17 cellular contexts compared by ENCODE assay signal in genomic region chr21:43988506-43989230, GRCh38.
"Had no signal": no experiment of that assay in that cellular context is flagged by ENCODE, and none has a peak within 500 bp of the region (broad histone marks: within the 10 kb centered on the region; RNA-seq: fewer than 3 reads in every experiment).

No MANE protein-coding gene starts in this region.

- ATAC-seq: left lung; stimulated activated naive CD8-positive, alpha-beta T cell treated with anti-CD3 and anti-CD28 coated beads, Interleukin-15, Interleukin-2, amounts not matched to agents 100 U/mL and 50 U/mL, for 24 hours had no signal

- H3K27ac Mint-ChIP-seq: activated naive CD8-positive, alpha-beta T cell treated with anti-CD3 and anti-CD28 coated beads for 36 hours; naive B cell had no signal

- H3K9me3 ChIP-seq: left lung, sigmoid colon, tibial artery had no signal

- H3K27me3 Mint-ChIP-seq: activated naive CD8-positive, alpha-beta T cell treated with anti-CD3 and anti-CD28 coated beads for 36 hours; central memory CD8-positive, alpha-beta T cell had no signal

- H3K27me3 ChIP-seq: sigmoid colon had no signal

- H3K4me3 ChIP-seq: left lung, lung, sigmoid colon, tibial artery had no signal

- FAIRE-seq: astrocyte had no signal

- H3K9me3 Mint-ChIP-seq: activated naive CD8-positive, alpha-beta T cell treated with anti-CD3 and anti-CD28 coated beads for 36 hours; central memory CD8-positive, alpha-beta T cell; naive B cell had no signal

- H3K4me3 Mint-ChIP-seq: activated naive CD8-positive, alpha-beta T cell treated with anti-CD3 and anti-CD28 coated beads for 36 hours; central memory CD8-positive, alpha-beta T cell; naive B cell had no signal

- H3K36me3 Mint-ChIP-seq: activated naive CD8-positive, alpha-beta T cell treated with anti-CD3 and anti-CD28 coated beads for 36 hours; naive B cell had no signal

- DNase-seq: activated CD4-positive, CD25-positive, alpha-beta regulatory T cell treated with anti-CD3 and anti-CD28 coated beads, Interleukin-2, amount 50 U/mL, for 72 hours; activated naive CD8-positive, alpha-beta T cell treated with anti-CD3 and anti-CD28 coated beads for 36 hours; activated T-cell treated with anti-CD3 and anti-CD28 coated beads, Interleukin-2, amount 50 U/mL, for 1 hour; cortex of kidney; effector CD4-positive, alpha-beta T cell; erythroblast; foreskin fibroblast; naive B cell; occipital lobe; sigmoid colon; stimulated activated CD4-positive, alpha-beta T cell treated with anti-CD3 and anti-CD28 coated beads, Interleukin-4, amount 100 ng/mL, for 1 hour; stimulated activated naive CD8-positive, alpha-beta T cell treated with anti-CD3 and anti-CD28 coated beads, Interleukin-15, Interleukin-2, amounts not matched to agents 100 U/mL and 50 U/mL, for 24 hours; tibial artery had no signal
